ENCODE assay signal across 24 cellular contexts in the genomic region with DNA sequence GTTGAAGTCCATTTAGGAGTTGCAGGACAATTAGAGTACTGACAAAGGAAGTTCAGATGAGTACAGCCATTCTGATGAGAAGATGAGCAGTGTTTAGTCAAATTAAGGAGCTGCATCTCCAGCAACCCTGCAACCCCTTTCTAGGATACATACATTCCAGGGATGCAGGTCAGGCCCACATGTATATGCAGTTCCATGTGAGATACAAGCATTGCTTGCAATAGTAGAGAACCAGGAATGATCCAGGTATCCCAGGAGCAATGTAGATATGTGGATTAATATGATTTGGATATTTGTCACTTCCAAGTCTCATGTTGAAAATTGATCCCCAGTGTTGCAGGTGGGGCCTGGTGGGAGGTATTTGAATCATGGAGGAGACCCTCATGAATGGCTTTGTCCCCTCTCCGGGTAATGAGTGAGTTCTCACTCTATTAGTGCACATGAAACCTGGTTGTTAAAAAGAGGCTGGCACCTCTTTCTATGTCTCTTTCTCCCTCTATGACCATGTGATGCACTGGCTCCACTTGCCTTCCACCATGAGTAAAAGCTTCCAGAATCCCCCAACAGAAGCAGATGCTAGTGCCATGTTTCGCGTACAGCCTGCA. TPM values are rescaled to one million over a fixed set of nuclear protein-coding genes. Genes with fewer than 3 reads are reported as not detected.
DNase-seq lines count a peak whose midpoint lies in the region; ATAC-seq, FAIRE-seq and TF ChIP-seq lines count a peak whose summit lies in the region.
"Had no signal": no experiment of that assay in that cellular context is flagged by ENCODE, and none has a peak within 500 bp of the region (broad histone marks: within the 10 kb centered on the region; RNA-seq: fewer than 3 reads in every experiment).

No MANE protein-coding gene starts in this region.

- H3K27ac Mint-ChIP-seq in IgD-negative memory B cell: peak overlapping the region in 2 of 3 donors; percentile 37 to 90
- peak overlapping the region; percentile 78 for H3K27ac Mint-ChIP-seq in stimulated activated naive B cell treated with anti-CD40 and anti-IgM and Interleukin-4, amounts not matched to agents 10 μg/mL and 1 μg/mL and 100 μg/mL, for 72 hours
- H3K27ac Mint-ChIP-seq in CD8-positive, alpha-beta memory T cell: peak overlapping the region in 2 of 8 donors; percentile 14 to 69
- H3K27ac Mint-ChIP-seq: HFFc6 had no signal

- intact Hi-C loops in esophagus muscularis mucosa (cut with DNase I): no loop called here

- WGBS in esophagus muscularis mucosa: 0% methylated on average over 3 of the region's 3 CpGs

- H3K4me3 Mint-ChIP-seq in IgD-negative memory B cell: peak overlapping the region in 2 of 4 donors; percentile 4 to 82
- H3K4me3 Mint-ChIP-seq in stimulated activated naive B cell treated with anti-CD40 and anti-IgM and Interleukin-4, amounts not matched to agents 10 μg/mL and 1 μg/mL and 100 μg/mL, for 72 hours: peak overlapping the region in 1 of 2 donors; percentile 33
- H3K4me3 Mint-ChIP-seq in CD8-positive, alpha-beta memory T cell: no peak overlapping the region
- H3K4me3 Mint-ChIP-seq: CD4-positive, alpha-beta memory T cell; HFFc6 had no signal

- peaks cover 0 to 28% (median 12%) of the 10 kb centered on the region in 4 donors for H3K36me3 ChIP-seq in esophagus muscularis mucosa
- peaks cover 9% of the 10 kb centered on the region for H3K36me3 ChIP-seq in CD8-positive, alpha-beta memory T cell (ENCODE audit: insufficient read depth, low read length)
- H3K36me3 ChIP-seq: BE2C had no signal

- FAIRE-seq in GM12891 (lab: Jason Lieb, UNC): peak; percentile 43
- FAIRE-seq: D721Med, G401.6, GM18507, H1, HepG2, HTR-8/SVneo had no signal

- no peak for TF ChIP-seq CTCF in esophagus muscularis mucosa (IDR thresholded peaks at IDR 0.05)

- no peak overlapping the region for H3K4me3 ChIP-seq in esophagus muscularis mucosa
- no peak overlapping the region for H3K4me3 ChIP-seq in CD8-positive, alpha-beta memory T cell (ENCODE audit: low read length)

- no peaks in the 10 kb centered on the region for H3K9me3 ChIP-seq in esophagus muscularis mucosa
- H3K9me3 ChIP-seq in CD8-positive, alpha-beta memory T cell (ENCODE audit: low read length): no peaks in the 10 kb centered on the region
- H3K9me3 ChIP-seq: BE2C had no signal

- peaks cover 23 to 58% (median 46%) of the 10 kb centered on the region in 3 donors for H3K4me1 Mint-ChIP-seq in IgD-negative memory B cell
- H3K4me1 Mint-ChIP-seq in stimulated activated naive B cell treated with anti-CD40 and anti-IgM and Interleukin-4, amounts not matched to agents 10 μg/mL and 1 μg/mL and 100 μg/mL, for 72 hours: peaks cover 50 to 62% of the 10 kb centered on the region in 2 donors
- peaks cover 19 to 31% (median 31%) of the 10 kb centered on the region in 3 donors for H3K4me1 Mint-ChIP-seq in CD8-positive, alpha-beta memory T cell

- peaks cover 62% of the 10 kb centered on the region for H3K36me3 Mint-ChIP-seq in IgD-negative memory B cell
- peaks cover 79 to 86% of the 10 kb centered on the region in 2 donors for H3K36me3 Mint-ChIP-seq in stimulated activated naive B cell treated with anti-CD40 and anti-IgM and Interleukin-4, amounts not matched to agents 10 μg/mL and 1 μg/mL and 100 μg/mL, for 72 hours
- H3K36me3 Mint-ChIP-seq in CD8-positive, alpha-beta memory T cell: peaks cover 34 to 57% (median 40%) of the 10 kb centered on the region in 3 donors

- no peak for TF ChIP-seq EP300 in esophagus muscularis mucosa (IDR thresholded peaks at IDR 0.05)

- peak; percentile 93 for TF ChIP-seq POLR2A in GM12891 (IDR thresholded peaks at IDR 0.05; ENCODE audit: low read depth, low read length)
- no peak for TF ChIP-seq POLR2A in esophagus muscularis mucosa (IDR thresholded peaks at IDR 0.05; ENCODE audit: low read depth)

- CTCF ChIA-PET in CD8-positive, alpha-beta memory T cell (lab: Charles Lee): no interaction called here

- peaks cover 0 to 13% (median 1%) of the 10 kb centered on the region in 3 donors for H3K9me3 Mint-ChIP-seq in IgD-negative memory B cell
- H3K9me3 Mint-ChIP-seq in stimulated activated naive B cell treated with anti-CD40 and anti-IgM and Interleukin-4, amounts not matched to agents 10 μg/mL and 1 μg/mL and 100 μg/mL, for 72 hours: peaks cover 12 to 29% of the 10 kb centered on the region in 2 donors
- H3K9me3 Mint-ChIP-seq in CD8-positive, alpha-beta memory T cell: peaks cover 0 to 15% (median 0%) of the 10 kb centered on the region in 5 donors
- H3K9me3 Mint-ChIP-seq: HFFc6 had no signal

- H3K4me1 ChIP-seq in esophagus muscularis mucosa: no peaks in the 10 kb centered on the region
- peaks cover 11% of the 10 kb centered on the region for H3K4me1 ChIP-seq in CD8-positive, alpha-beta memory T cell (ENCODE audit: insufficient read depth, low read length)
- H3K4me1 ChIP-seq: BE2C had no signal

- H3K27ac ChIP-seq in esophagus muscularis mucosa (replicated peaks in 1 of 4): no peak overlapping the region
- H3K27ac ChIP-seq in CD8-positive, alpha-beta memory T cell (ENCODE audit: low read depth, low read length): no peak overlapping the region
- H3K27ac ChIP-seq: C4-2B had no signal

- ATAC-seq in stimulated activated naive B cell treated with anti-CD40 and anti-IgM and Interleukin-4, amounts not matched to agents 10 μg/mL and 1 μg/mL and 100 μg/mL, for 72 hours (replicated peaks): no peak
- ATAC-seq: HepG2 had no signal

- POLR2A ChIA-PET in CD8-positive, alpha-beta memory T cell (lab: Charles Lee): no interaction called here

- no peaks in the 10 kb centered on the region for H3K27me3 Mint-ChIP-seq in IgD-negative memory B cell
- no peaks in the 10 kb centered on the region for H3K27me3 Mint-ChIP-seq in stimulated activated naive B cell treated with anti-CD40 and anti-IgM and Interleukin-4, amounts not matched to agents 10 μg/mL and 1 μg/mL and 100 μg/mL, for 72 hours
- peaks cover 0 to 1% of the 10 kb centered on the region in 2 donors for H3K27me3 Mint-ChIP-seq in CD8-positive, alpha-beta memory T cell

- H3K27me3 ChIP-seq in esophagus muscularis mucosa: no peaks in the 10 kb centered on the region
- no peaks in the 10 kb centered on the region for H3K27me3 ChIP-seq in CD8-positive, alpha-beta memory T cell (ENCODE audit: insufficient read depth, low read length, poor library complexity, severe bottlenecking)

- DNase-seq in GM12891 (ENCODE audit: insufficient read length, low spot score): no peak
- DNase-seq in esophagus muscularis mucosa (ENCODE audit: extremely low spot score): peak; percentile 72
- DNase-seq in stimulated activated naive B cell treated with anti-CD40 and anti-IgM and Interleukin-4, amounts not matched to agents 10 μg/mL and 1 μg/mL and 100 μg/mL, for 72 hours: no peak
- no peak for DNase-seq in anterior cingulate cortex (lab: John Stamatoyannopoulos, UW)
- DNase-seq in HK-2 (ENCODE audit: unreplicated experiment): no peak
- no peak for DNase-seq in CD8-positive, alpha-beta memory T cell
- DNase-seq: BE2C; CD4-positive, alpha-beta memory T cell; COR-L47; DMS153; DMS79 treated with DMSO at 0.1 percent for 48 hours; EL; HCEC 1CT; HFFc6; Karpas-422 had no signal

TF ChIP-seq in GM12891, 5 proteins besides CTCF, POLR2A, EP300 and RAD21:
- TF ChIP-seq POLR2AphosphoS5 (IDR thresholded peaks at IDR 0.05; ENCODE audit: low read depth, low read length) (peak; percentile 89), SPI1 (IDR thresholded peaks at IDR 0.05; ENCODE audit: low read depth, low read length) (no peak), POU2F2 (IDR thresholded peaks at IDR 0.05; ENCODE audit: low read depth, low read length) (peak; percentile 45; the same call in 1 of the 2 replicates), PAX5 (IDR thresholded peaks at IDR 0.05; ENCODE audit: insufficient read depth, low read length, severe bottlenecking) (no peak), TAF1 (IDR thresholded peaks at IDR 0.05; ENCODE audit: low read depth, low read length) (peak; percentile 23; the same call in 1 of the 2 replicates)

RNA-seq across cellular contexts. Expression of a gene that starts 6.4 kb away (rescaled TPM):
- 1,963 TPM for polyA plus RNA-seq in GM12891 (2012; ENCODE audit: low read depth, missing spikeins)
- polyA plus RNA-seq in IgD-negative memory B cell: 2,568 TPM
- 10 to 100 TPM; 28.5 to 91.3 (median 65.9) TPM for total RNA-seq in esophagus muscularis mucosa
- total RNA-seq in CD8-positive, alpha-beta memory T cell: 10 to 100 TPM; 69.8 to 71.7 TPM
- 156 TPM for polyA plus RNA-seq in CD8-positive, alpha-beta memory T cell
- total RNA-seq: HepG2 had no signal
- polyA plus RNA-seq: HepG2 had no signal

RNA-seq across cellular contexts. Expression of a gene that starts 8.8 kb away (rescaled TPM):
- polyA plus RNA-seq in GM12891 (2012; ENCODE audit: low read depth, missing spikeins): 654 TPM
- polyA plus RNA-seq in IgD-negative memory B cell: 2,247 TPM
- total RNA-seq in esophagus muscularis mucosa: 10 to 100 TPM; 38.6 to 95.8 (median 61.7) TPM
- total RNA-seq in CD8-positive, alpha-beta memory T cell: 10 to 100 TPM; 20.8 to 25.1 TPM
- polyA plus RNA-seq in CD8-positive, alpha-beta memory T cell: 178 TPM
- total RNA-seq: A172, HepG2 had no signal
- polyA plus RNA-seq: HepG2 had no signal

RNA-seq across cellular contexts. Expression of a gene that starts 57.6 kb away (rescaled TPM):
- polyA plus RNA-seq in GM12891 (2012; ENCODE audit: low read depth, missing spikeins): 110 TPM
- 363 TPM for polyA plus RNA-seq in IgD-negative memory B cell
- 10 to 100 TPM in 2 of 4 donors, 1 to 10 TPM in 2; 3.8 to 11.5 (median 8.3) TPM for total RNA-seq in esophagus muscularis mucosa
- total RNA-seq in CD8-positive, alpha-beta memory T cell: 1 to 10 TPM; 6.7 to 6.9 TPM
- polyA plus RNA-seq in CD8-positive, alpha-beta memory T cell: 12.0 TPM
- total RNA-seq: A172, HFFc6 had no signal
